23 cellular contexts compared by ENCODE assay signal in genomic region chr6:103335412-103335811, GRCh38.
"Had no signal": no experiment of that assay in that cellular context is flagged by ENCODE, and none has a peak within 500 bp of the region (broad histone marks: within the 10 kb centered on the region; RNA-seq: fewer than 3 reads in every experiment).

No MANE protein-coding gene starts in this region.

- H3K36me3 ChIP-seq: ascending aorta, cardiac muscle cell had no signal

- H3K27ac ChIP-seq: ascending aorta, body of pancreas, cardiac muscle cell had no signal

- H3K9me3 Mint-ChIP-seq: activated B cell treated with CpG ODN at 0.5 μM for 24 hours; activated CD4-positive, alpha-beta T cell treated with anti-CD3 and anti-CD28 coated beads, Interleukin-2, amount 10 ng/mL, durations not matched to agents 7 days and 5 days; activated T-cell treated with anti-CD3 and anti-CD28 coated beads, Interleukin-2, amount 50 U/mL, for 4 hours had no signal

- H3K27me3 Mint-ChIP-seq: activated B cell treated with CpG ODN at 0.5 μM for 24 hours; activated CD4-positive, alpha-beta memory T cell treated with anti-CD3 and anti-CD28 coated beads for 36 hours; activated CD4-positive, alpha-beta T cell treated with anti-CD3 and anti-CD28 coated beads, Interleukin-2, amount 10 ng/mL, durations not matched to agents 7 days and 5 days; activated naive CD8-positive, alpha-beta T cell treated with anti-CD3 and anti-CD28 coated beads, Interleukin-2, amount 50 U/mL, for 24 hours; T-helper 17 cell had no signal

- H3K9me3 ChIP-seq: ascending aorta, body of pancreas had no signal

- H3K4me1 Mint-ChIP-seq: activated B cell treated with CpG ODN at 0.5 μM for 24 hours; activated CD4-positive, alpha-beta T cell treated with anti-CD3 and anti-CD28 coated beads, Interleukin-2, amount 10 ng/mL, durations not matched to agents 7 days and 5 days; activated naive CD8-positive, alpha-beta T cell treated with anti-CD3 and anti-CD28 coated beads, Interleukin-2, amount 50 U/mL, for 24 hours; T-helper 17 cell had no signal

- DNase-seq: activated B cell treated with CpG ODN at 0.5 μM for 24 hours; activated CD4-positive, alpha-beta memory T cell treated with anti-CD3 and anti-CD28 coated beads for 36 hours; activated CD4-positive, alpha-beta T cell treated with anti-CD3 and anti-CD28 coated beads, Interleukin-2, amount 10 ng/mL, durations not matched to agents 7 days and 5 days; activated CD8-positive, alpha-beta memory T cell treated with anti-CD3 and anti-CD28 coated beads for 24 hours; activated effector memory CD4-positive, alpha-beta T cell treated with anti-CD3 and anti-CD28 coated beads, Interleukin-2, amount 50 U/mL, for 16 hours; activated naive CD4-positive, alpha-beta T cell treated with Interleukin-2 at 50 U/mL for 16 hours; activated naive CD8-positive, alpha-beta T cell treated with anti-CD3 and anti-CD28 coated beads, Interleukin-2, amount 50 U/mL, for 24 hours; activated T-cell treated with anti-CD3 and anti-CD28 coated beads, Interleukin-2, amount 50 U/mL, for 4 hours; amniotic stem cell; body of pancreas; KG1; NCI-H1092; NCI-H1417; NCI-H1694; NCI-H2029; NCI-H226; NCI-H774; SIG-M5; T-helper 17 cell; T-helper 9 cell had no signal

- H3K27ac Mint-ChIP-seq: activated B cell treated with CpG ODN at 0.5 μM for 24 hours; activated CD4-positive, alpha-beta memory T cell treated with anti-CD3 and anti-CD28 coated beads for 36 hours; activated CD4-positive, alpha-beta T cell treated with anti-CD3 and anti-CD28 coated beads, Interleukin-2, amount 10 ng/mL, durations not matched to agents 7 days and 5 days; activated naive CD4-positive, alpha-beta T cell treated with anti-CD3 and anti-CD28 coated beads, Interleukin-2, amount 50 U/mL, for 72 hours; activated naive CD8-positive, alpha-beta T cell treated with anti-CD3 and anti-CD28 coated beads, Interleukin-2, amount 50 U/mL, for 24 hours; T-helper 17 cell had no signal

- H3K4me3 ChIP-seq: ascending aorta, body of pancreas, cardiac muscle cell had no signal

- ATAC-seq: activated naive CD4-positive, alpha-beta T cell treated with anti-CD3 and anti-CD28 coated beads, Interleukin-2, amount 50 U/mL, for 72 hours; activated naive CD8-positive, alpha-beta T cell treated with anti-CD3 and anti-CD28 coated beads, Interleukin-2, amount 50 U/mL, for 24 hours; activated T-cell treated with anti-CD3 and anti-CD28 coated beads, Interleukin-2, amount 50 U/mL, for 4 hours; body of pancreas; T-helper 17 cell had no signal

- H3K4me1 ChIP-seq: ascending aorta, body of pancreas had no signal

- H3K36me3 Mint-ChIP-seq: activated CD4-positive, alpha-beta memory T cell treated with anti-CD3 and anti-CD28 coated beads for 36 hours; activated naive CD4-positive, alpha-beta T cell treated with anti-CD3 and anti-CD28 coated beads, Interleukin-2, amount 50 U/mL, for 72 hours had no signal

- H3K27me3 ChIP-seq: ascending aorta, body of pancreas, cardiac muscle cell had no signal

- H3K4me3 Mint-ChIP-seq: activated B cell treated with CpG ODN at 0.5 μM for 24 hours; activated CD4-positive, alpha-beta memory T cell treated with anti-CD3 and anti-CD28 coated beads for 36 hours; activated CD4-positive, alpha-beta T cell treated with anti-CD3 and anti-CD28 coated beads, Interleukin-2, amount 10 ng/mL, durations not matched to agents 7 days and 5 days; activated naive CD8-positive, alpha-beta T cell treated with anti-CD3 and anti-CD28 coated beads, Interleukin-2, amount 50 U/mL, for 24 hours; activated T-cell treated with anti-CD3 and anti-CD28 coated beads, Interleukin-2, amount 50 U/mL, for 4 hours; T-helper 17 cell had no signal
